ENCODE assay signal across 13 cellular contexts in genomic region chr3:30435950-30436349, GRCh38.
DNase-seq lines count a peak whose midpoint lies in the region; ATAC-seq and TF ChIP-seq lines count a peak whose summit lies in the region.
"Had no signal": no experiment of that assay in that cellular context is flagged by ENCODE, and none has a peak within 500 bp of the region (broad histone marks: within the 10 kb centered on the region; RNA-seq: fewer than 3 reads in every experiment).

No MANE protein-coding gene starts in this region.

- no peaks in the 10 kb centered on the region for H3K9me3 ChIP-seq in Panc1 (ENCODE audit: control insufficient read depth, insufficient read depth, low read depth, low read length)

- no peak overlapping the region for H3K27ac Mint-ChIP-seq in activated CD4-positive, alpha-beta T cell treated with anti-CD3 and anti-CD28 coated beads, Interleukin-2, amount 10 ng/mL, durations not matched to agents 24 days and 14 days
- H3K27ac Mint-ChIP-seq in stimulated activated effector memory CD8-positive, alpha-beta T cell treated with anti-CD3 and anti-CD28 coated beads, Interleukin-12 subunit alpha, Interleukin-12 subunit beta, amount 100 ng/mL, for 72 hours, result peak overlapping the region; percentile 54
- no peak overlapping the region for H3K27ac Mint-ChIP-seq in type B pancreatic cell

- intact Hi-C loops in activated CD4-positive, alpha-beta T cell treated with anti-CD3 and anti-CD28 coated beads, Interleukin-2, amount 10 ng/mL, durations not matched to agents 24 days and 14 days (cut with micrococcal nuclease), result no loop called here
- intact Hi-C loops in Panc1 (cut with micrococcal nuclease; ENCODE audit: unreplicated experiment), result no loop called here

- H3K36me3 Mint-ChIP-seq in activated CD4-positive, alpha-beta T cell treated with anti-CD3 and anti-CD28 coated beads, Interleukin-2, amount 10 ng/mL, durations not matched to agents 24 days and 14 days (ENCODE audit: low read depth), result no peaks in the 10 kb centered on the region
- no peaks in the 10 kb centered on the region for H3K36me3 Mint-ChIP-seq in stimulated activated effector memory CD8-positive, alpha-beta T cell treated with anti-CD3 and anti-CD28 coated beads, Interleukin-12 subunit alpha, Interleukin-12 subunit beta, amount 100 ng/mL, for 72 hours
- H3K36me3 Mint-ChIP-seq in type B pancreatic cell, result no peaks in the 10 kb centered on the region

- no peaks in the 10 kb centered on the region for H3K36me3 ChIP-seq in Panc1 (ENCODE audit: control insufficient read depth, insufficient read depth, low read length)
- H3K36me3 ChIP-seq: cardiac muscle cell had no signal

- no peaks in the 10 kb centered on the region for H3K9me3 Mint-ChIP-seq in activated CD4-positive, alpha-beta T cell treated with anti-CD3 and anti-CD28 coated beads, Interleukin-2, amount 10 ng/mL, durations not matched to agents 24 days and 14 days
- H3K9me3 Mint-ChIP-seq in stimulated activated effector memory CD8-positive, alpha-beta T cell treated with anti-CD3 and anti-CD28 coated beads, Interleukin-12 subunit alpha, Interleukin-12 subunit beta, amount 100 ng/mL, for 72 hours, result no peaks in the 10 kb centered on the region
- peaks cover 2% of the 10 kb centered on the region for H3K9me3 Mint-ChIP-seq in type B pancreatic cell

- CTCF ChIA-PET in Panc1 (lab: Charles Lee), result no interaction called here

- peaks cover 8% of the 10 kb centered on the region for H3K4me1 Mint-ChIP-seq in activated CD4-positive, alpha-beta T cell treated with anti-CD3 and anti-CD28 coated beads, Interleukin-2, amount 10 ng/mL, durations not matched to agents 24 days and 14 days
- peaks cover 10% of the 10 kb centered on the region for H3K4me1 Mint-ChIP-seq in stimulated activated effector memory CD8-positive, alpha-beta T cell treated with anti-CD3 and anti-CD28 coated beads, Interleukin-12 subunit alpha, Interleukin-12 subunit beta, amount 100 ng/mL, for 72 hours
- peaks cover 28% of the 10 kb centered on the region for H3K4me1 Mint-ChIP-seq in type B pancreatic cell (ENCODE audit: unreplicated experiment)

- POLR2A ChIA-PET in Panc1 (lab: Charles Lee), result no interaction called here

- H3K4me3 ChIP-seq in Panc1 (ENCODE audit: low read depth in 2 of 2, low read length in 2 of 2), result peak overlapping the region in 1 of 2 experiments; percentile 19; a peak in 2 of 4 replicates
- H3K4me3 ChIP-seq: cardiac muscle cell had no signal

- peaks cover 12% of the 10 kb centered on the region for H3K4me1 ChIP-seq in Panc1 (ENCODE audit: control insufficient read depth, insufficient read depth, low read length)

- no TSS peak for BruUV-seq in Panc1 (replicated peaks; lab: Mats Ljungman, UMichigan)

- no peak for ATAC-seq in Panc1
- no peak for ATAC-seq in stimulated activated effector memory CD8-positive, alpha-beta T cell treated with anti-CD3 and anti-CD28 coated beads, Interleukin-12 subunit alpha, Interleukin-12 subunit beta, amount 100 ng/mL, for 72 hours

- peak; percentile 64 for DNase-seq in activated CD4-positive, alpha-beta T cell treated with anti-CD3 and anti-CD28 coated beads, Interleukin-2, amount 10 ng/mL, durations not matched to agents 24 days and 14 days
- DNase-seq in activated CD4-positive, alpha-beta T cell treated with anti-CD3 and anti-CD28 coated beads, Interleukin-2, amount 50 U/mL, for 4 hours, result no peak
- DNase-seq in Panc1 (ENCODE audit: low read depth, low spot score), result no peak
- peak; percentile 28 for DNase-seq in fibroblast of gingiva (ENCODE audit: low read depth)
- no peak for DNase-seq in stimulated activated effector memory CD8-positive, alpha-beta T cell treated with anti-CD3 and anti-CD28 coated beads, Interleukin-12 subunit alpha, Interleukin-12 subunit beta, amount 100 ng/mL, for 72 hours (ENCODE audit: low spot score in 2 of 2)
- no peak for DNase-seq in GM10266 (ENCODE audit: extremely low spot score)
- DNase-seq in type B pancreatic cell (ENCODE audit: extremely low spot score, unreplicated experiment), result no peak
- no peak for DNase-seq in germinal center (ENCODE audit: low spot score)
- DNase-seq: 8988T; activated CD4-positive, alpha-beta T cell treated with anti-CD3 and anti-CD28 coated beads for 48 hours; NCI-H2081 treated with DMSO at 0.1 percent for 48 hours; stimulated activated CD4-positive, alpha-beta T cell treated with anti-CD3 and anti-CD28 coated beads, Interleukin-15, amount 100 ng/mL, for 24 hours had no signal

- H3K27ac ChIP-seq in Panc1 (ENCODE audit: low read length), result peak overlapping the region; percentile 48; the same call in 1 of the 2 replicates
- H3K27ac ChIP-seq: cardiac muscle cell had no signal

- H3K27me3 Mint-ChIP-seq in activated CD4-positive, alpha-beta T cell treated with anti-CD3 and anti-CD28 coated beads, Interleukin-2, amount 10 ng/mL, durations not matched to agents 24 days and 14 days, result no peaks in the 10 kb centered on the region
- H3K27me3 Mint-ChIP-seq in type B pancreatic cell, result peaks cover 3% of the 10 kb centered on the region

- H3K27me3 ChIP-seq in Panc1 (ENCODE audit: control insufficient read depth, insufficient read depth, low read length), result no peaks in the 10 kb centered on the region
- H3K27me3 ChIP-seq: cardiac muscle cell had no signal

- peak overlapping the region; percentile 67 for H3K4me3 Mint-ChIP-seq in activated CD4-positive, alpha-beta T cell treated with anti-CD3 and anti-CD28 coated beads, Interleukin-2, amount 10 ng/mL, durations not matched to agents 24 days and 14 days
- peak overlapping the region; percentile 38 for H3K4me3 Mint-ChIP-seq in stimulated activated effector memory CD8-positive, alpha-beta T cell treated with anti-CD3 and anti-CD28 coated beads, Interleukin-12 subunit alpha, Interleukin-12 subunit beta, amount 100 ng/mL, for 72 hours
- no peak overlapping the region for H3K4me3 Mint-ChIP-seq in type B pancreatic cell

- in situ Hi-C loops in Panc1 (cut with HindIII; ENCODE audit: low pct_unique_long_range_greater_than_20kb, low sequenced_read_pairs), result no loop called here

- no peak for TF ChIP-seq CTCF in Panc1 (IDR thresholded peaks at IDR 0.05)
- TF ChIP-seq CTCF in GM10266 (IDR thresholded peaks at IDR 0.05; ENCODE audit: control insufficient read depth, insufficient read depth, low read depth, missing control alignments), result no peak
- TF ChIP-seq CTCF in type B pancreatic cell (conservative IDR thresholded peaks at IDR 0.05), result no peak

Comparison
In these comparisons a context has a peak if more than half of its experiments do, and no peak if none do; other contexts are left out.
1. DNase-seq: peak in activated CD4-positive, alpha-beta T cell treated with anti-CD3 and anti-CD28 coated beads, Interleukin-2, amount 10 ng/mL, durations not matched to agents 24 days and 14 days (single experiment) and fibroblast of gingiva (single experiment); none in activated CD4-positive, alpha-beta T cell treated with anti-CD3 and anti-CD28 coated beads, Interleukin-2, amount 50 U/mL, for 4 hours (0 of 2), Panc1 (single experiment), stimulated activated effector memory CD8-positive, alpha-beta T cell treated with anti-CD3 and anti-CD28 coated beads, Interleukin-12 subunit alpha, Interleukin-12 subunit beta, amount 100 ng/mL, for 72 hours (0 of 2), GM10266 (single experiment), type B pancreatic cell (single experiment) and germinal center (single experiment).